23 cellular contexts compared by ENCODE assay signal in the genomic region with DNA sequence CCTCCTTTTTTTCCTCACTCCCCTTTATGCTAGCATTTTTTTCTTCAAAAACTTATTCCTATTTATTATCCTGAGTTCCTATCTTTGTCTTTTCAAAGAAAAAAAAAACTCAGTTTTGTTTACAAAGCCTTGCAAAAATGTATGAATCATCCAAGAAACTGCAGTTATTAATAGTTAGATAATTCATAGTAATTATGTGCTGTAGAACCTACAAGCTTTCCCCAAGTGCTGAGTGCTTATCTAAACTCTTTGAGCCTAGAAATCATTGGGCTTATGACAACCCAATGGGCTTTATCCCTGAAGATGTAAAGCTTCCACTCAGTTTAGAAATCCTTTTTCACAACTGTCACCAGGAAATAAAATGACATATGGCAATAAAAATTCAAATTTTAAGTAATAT.
"Had no signal": no experiment of that assay in that cellular context is flagged by ENCODE, and none has a peak within 500 bp of the region (broad histone marks: within the 10 kb centered on the region; RNA-seq: fewer than 3 reads in every experiment).

No MANE protein-coding gene starts in this region.

- H3K27me3 Mint-ChIP-seq: central memory CD8-positive, alpha-beta T cell had no signal

- DNase-seq: activated CD4-positive, alpha-beta memory T cell treated with anti-CD3 and anti-CD28 coated beads, Interleukin-2, amount 10 ng/mL, durations not matched to agents 7 days and 5 days; activated CD4-positive, alpha-beta T cell treated with anti-CD3 and anti-CD28 coated beads for 4 hours; activated CD8-positive, alpha-beta memory T cell treated with anti-CD3 and anti-CD28 coated beads, Interleukin-2, amount 10 ng/mL, durations not matched to agents 7 days and 5 days; activated naive CD4-positive, alpha-beta T cell; activated naive CD8-positive, alpha-beta T cell treated with anti-CD3 and anti-CD28 coated beads for 36 hours; activated T-cell treated with anti-CD3 and anti-CD28 coated beads, Interleukin-2, amount 50 U/mL, for 1 hour; anterior cingulate cortex; brain microvascular endothelial cell; effector CD4-positive, alpha-beta T cell; kidney; midbrain; nephron progenitor cell; nucleus accumbens; posterior cingulate gyrus; sigmoid colon; stimulated activated CD8-positive, alpha-beta memory T cell treated with anti-CD3 and anti-CD28 coated beads, Interleukin-4, amount 100 ng/mL, for 48 hours; stimulated activated naive CD8-positive, alpha-beta T cell treated with anti-CD3 and anti-CD28 coated beads, Interleukin-15, Interleukin-2, amounts not matched to agents 100 U/mL and 50 U/mL, for 24 hours; substantia nigra; tibial artery had no signal

- H3K9me3 Mint-ChIP-seq: activated CD4-positive, alpha-beta memory T cell treated with anti-CD3 and anti-CD28 coated beads, Interleukin-2, amount 10 ng/mL, durations not matched to agents 7 days and 5 days; activated naive CD8-positive, alpha-beta T cell treated with anti-CD3 and anti-CD28 coated beads for 36 hours; activated T-helper 17 cell treated with anti-CD3 and anti-CD28 coated beads, Interleukin-2, amount 50 U/mL, for 72 hours; central memory CD8-positive, alpha-beta T cell; nephron progenitor cell; WTC11 had no signal

- H3K36me3 ChIP-seq: brain microvascular endothelial cell, sigmoid colon, tibial artery had no signal

- H3K27me3 ChIP-seq: brain microvascular endothelial cell, sigmoid colon, tibial artery had no signal

- H3K4me3 Mint-ChIP-seq: activated CD4-positive, alpha-beta memory T cell treated with anti-CD3 and anti-CD28 coated beads, Interleukin-2, amount 10 ng/mL, durations not matched to agents 7 days and 5 days; activated CD8-positive, alpha-beta memory T cell treated with anti-CD3 and anti-CD28 coated beads, Interleukin-2, amount 10 ng/mL, durations not matched to agents 7 days and 5 days; activated naive CD8-positive, alpha-beta T cell treated with anti-CD3 and anti-CD28 coated beads for 36 hours; activated T-helper 17 cell treated with anti-CD3 and anti-CD28 coated beads, Interleukin-2, amount 50 U/mL, for 72 hours; central memory CD8-positive, alpha-beta T cell; nephron progenitor cell; WTC11 had no signal

- ATAC-seq: activated CD8-positive, alpha-beta memory T cell treated with anti-CD3 and anti-CD28 coated beads, Interleukin-2, amount 10 ng/mL, durations not matched to agents 7 days and 5 days; activated T-helper 17 cell treated with anti-CD3 and anti-CD28 coated beads, Interleukin-2, amount 50 U/mL, for 72 hours; left lobe of liver; stimulated activated naive CD8-positive, alpha-beta T cell treated with anti-CD3 and anti-CD28 coated beads, Interleukin-15, Interleukin-2, amounts not matched to agents 100 U/mL and 50 U/mL, for 24 hours; WTC11 had no signal

- H3K4me3 ChIP-seq: sigmoid colon, tibial artery had no signal

- H3K27ac Mint-ChIP-seq: activated CD4-positive, alpha-beta memory T cell treated with anti-CD3 and anti-CD28 coated beads, Interleukin-2, amount 10 ng/mL, durations not matched to agents 7 days and 5 days; activated CD8-positive, alpha-beta memory T cell treated with anti-CD3 and anti-CD28 coated beads, Interleukin-2, amount 10 ng/mL, durations not matched to agents 7 days and 5 days; activated naive CD8-positive, alpha-beta T cell treated with anti-CD3 and anti-CD28 coated beads for 36 hours; activated T-helper 17 cell treated with anti-CD3 and anti-CD28 coated beads, Interleukin-2, amount 50 U/mL, for 72 hours; nephron progenitor cell; WTC11 had no signal

- H3K9me3 ChIP-seq: sigmoid colon, tibial artery had no signal

- H3K27ac ChIP-seq: brain microvascular endothelial cell, sigmoid colon, tibial artery had no signal

- H3K36me3 Mint-ChIP-seq: activated CD8-positive, alpha-beta memory T cell treated with anti-CD3 and anti-CD28 coated beads, Interleukin-2, amount 10 ng/mL, durations not matched to agents 7 days and 5 days; activated naive CD8-positive, alpha-beta T cell treated with anti-CD3 and anti-CD28 coated beads for 36 hours; WTC11 had no signal

- H3K4me1 Mint-ChIP-seq: central memory CD8-positive, alpha-beta T cell; nephron progenitor cell; WTC11 had no signal
